Comparison of ENCODE assay signal across 1 cellular context in the genomic region with DNA sequence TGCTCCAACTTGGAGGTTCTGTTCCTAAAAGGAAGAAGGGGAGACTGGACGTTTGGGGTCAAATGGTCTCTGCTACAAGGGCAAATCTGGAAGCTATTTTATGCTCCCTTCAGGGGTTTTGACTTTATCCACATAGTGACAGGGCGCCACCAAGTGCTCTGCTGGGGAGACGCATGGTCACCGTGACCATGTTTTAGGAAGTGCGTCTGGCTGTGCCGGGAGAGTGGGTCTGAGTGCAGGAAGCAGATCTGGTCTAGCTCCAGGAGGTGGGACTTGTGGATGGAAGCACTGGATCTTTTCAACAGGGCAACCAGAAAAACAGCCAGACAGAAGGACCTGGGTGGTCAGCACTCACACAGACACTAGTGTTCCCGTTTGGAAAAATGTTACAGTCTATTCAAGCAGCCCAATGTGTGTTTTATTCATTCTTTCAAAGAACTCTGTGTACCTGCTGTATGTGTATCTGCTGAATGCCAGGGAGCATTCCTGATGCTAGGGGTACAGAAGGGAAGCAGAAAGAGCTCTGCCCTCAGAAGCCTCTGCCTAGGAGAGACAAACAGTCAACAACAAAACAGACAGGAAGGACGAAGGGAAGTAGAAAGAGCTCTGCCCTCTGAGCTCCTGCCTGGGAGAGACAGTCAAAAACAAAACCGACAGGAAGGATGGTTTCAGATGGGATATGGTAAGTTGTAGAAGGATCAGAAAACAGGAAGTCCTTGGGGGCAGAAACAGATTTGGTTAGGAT.
TF ChIP-seq lines count a peak whose summit lies in the region.

No MANE protein-coding gene starts in this region.

TF ChIP-seq in endothelial cell of umbilical vein, 7 proteins besides CTCF, POLR2A, EP300 and RAD21 (continued from another document):
- TF ChIP-seq, protein P1, sequence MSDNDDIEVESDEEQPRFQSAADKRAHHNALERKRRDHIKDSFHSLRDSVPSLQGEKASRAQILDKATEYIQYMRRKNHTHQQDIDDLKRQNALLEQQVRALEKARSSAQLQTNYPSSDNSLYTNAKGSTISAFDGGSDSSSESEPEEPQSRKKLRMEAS (IDR thresholded peaks at IDR 0.05; ENCODE audit: insufficient read depth, insufficient read length): no peak
- TF ChIP-seq FOS (IDR thresholded peaks at IDR 0.05; ENCODE audit: borderline replicate concordance, insufficient read depth, low read length): no peak
